ENCODE assay signal across 10 cellular contexts in genomic region chr10:103969857-103970627, GRCh38. TPM values are rescaled to one million over a fixed set of nuclear protein-coding genes. Genes with fewer than 3 reads are reported as not detected.
A peak's percentile ranks its signal among the peaks of the same experiment; 100 is the strongest.
DNase-seq lines count a peak whose midpoint lies in the region; ATAC-seq, FAIRE-seq and TF ChIP-seq lines count a peak whose summit lies in the region.
"Had no signal": no experiment of that assay in that cellular context is flagged by ENCODE, and none has a peak within 500 bp of the region (broad histone marks: within the 10 kb centered on the region; RNA-seq: fewer than 3 reads in every experiment).

No MANE protein-coding gene starts in this region.

- H3K36me3 Mint-ChIP-seq in CD8-positive, alpha-beta memory T cell = peaks cover 3 to 24% (median 5%) of the 10 kb centered on the region in 3 donors

- no peak overlapping the region for H2BK120ac ChIP-seq in neuronal stem cell (ENCODE audit: low read depth, low read length)

- no peak overlapping the region for H4K91ac ChIP-seq in neuronal stem cell (ENCODE audit: low read depth, low read length, poor library complexity)

- no peaks in the 10 kb centered on the region for H3K36me3 ChIP-seq in CD8-positive, alpha-beta memory T cell (ENCODE audit: insufficient read depth, low read length)
- H3K36me3 ChIP-seq in OCI-LY1 (ENCODE audit: insufficient read depth, low read length) (no peaks in the 10 kb centered on the region; the same call in 1 of the 2 replicates), endocrine pancreas (ENCODE audit: control insufficient read depth, insufficient read depth, low read length) (no peaks in the 10 kb centered on the region), pancreas (no peaks in the 10 kb centered on the region), neuronal stem cell (replicated peaks in 1 of 2; ENCODE audit: control insufficient read depth in 2 of 2, insufficient read depth in 2 of 2, low read length in 2 of 2) (no peaks in the 10 kb centered on the region)

- H3K4ac ChIP-seq in neuronal stem cell (ENCODE audit: low read length) = no peak overlapping the region

- no peak overlapping the region for H2BK12ac ChIP-seq in neuronal stem cell (ENCODE audit: low read length)

- no peaks in the 10 kb centered on the region for H3K27me3 ChIP-seq in CD8-positive, alpha-beta memory T cell (ENCODE audit: insufficient read depth, low read length, poor library complexity, severe bottlenecking)
- H3K27me3 ChIP-seq in OCI-LY1 (ENCODE audit: insufficient read depth, low read length) (no peaks in the 10 kb centered on the region), endocrine pancreas (ENCODE audit: control insufficient read depth, insufficient read depth, low read length) (no peaks in the 10 kb centered on the region), pancreas (no peaks in the 10 kb centered on the region), neuronal stem cell (ENCODE audit: control insufficient read depth in 3 of 3, insufficient read depth in 3 of 3, low read depth in 1 of 3, low read length in 3 of 3) (no peaks in the 10 kb centered on the region)

- no peak for FAIRE-seq in pancreas (lab: Jason Lieb, UNC)

- 18 to 23% methylated on average over 2 of the region's 2 CpGs for WGBS in pancreas, 2 donors
- no CpG with 5 or more reads among the region's 2 CpGs for WGBS in neuronal stem cell (ENCODE audit: extremely low coverage in 2 of 2, insufficient read length in 2 of 2, insufficient replicate concordance in 1 of 2), 2 donors

- peaks cover 49% of the 10 kb centered on the region for H3K79me2 ChIP-seq in OCI-LY1 (ENCODE audit: insufficient read depth, low read length)

- ATAC-seq in pancreas = no peak

- intact Hi-C loops in pancreas (cut with DNase I) = no loop called here

- H3K14ac ChIP-seq in neuronal stem cell (ENCODE audit: low read length) = no peak overlapping the region

- H3F3A ChIP-seq in OCI-LY1 (ENCODE audit: insufficient read depth, low read length) = no peaks in the 10 kb centered on the region

- CTCF ChIA-PET in CD8-positive, alpha-beta memory T cell (lab: Charles Lee) = interaction anchor here (0.8 to 1.4 kb wide), 3 partner anchors 13 to 151 kb away, joined by 3 to 5 read pairs (median 4); no protein-coding TSS in a partner anchor

- H3K23ac ChIP-seq in neuronal stem cell (ENCODE audit: low read depth, low read length, poor library complexity) = no peak overlapping the region

- H2AFZ ChIP-seq in OCI-LY1 (ENCODE audit: low read length) (no peak overlapping the region), neuronal stem cell (ENCODE audit: low read length) (no peak overlapping the region)

- no peaks in the 10 kb centered on the region for H4K20me1 ChIP-seq in OCI-LY1 (ENCODE audit: insufficient read depth, low read length)

- peaks cover 39% of the 10 kb centered on the region for H3K4me1 ChIP-seq in CD8-positive, alpha-beta memory T cell (ENCODE audit: insufficient read depth, low read length)
- H3K4me1 ChIP-seq in OCI-LY1 (ENCODE audit: insufficient read depth, low read length, severe bottlenecking) = peaks cover 32% of the 10 kb centered on the region
- H3K4me1 ChIP-seq in endocrine pancreas (ENCODE audit: control insufficient read depth, insufficient read depth, low read length) = peaks cover 16% of the 10 kb centered on the region
- peaks cover 16 to 32% (median 20%) of the 10 kb centered on the region in 3 donors for H3K4me1 ChIP-seq in pancreas
- peaks cover 2 to 10% of the 10 kb centered on the region in 2 donors for H3K4me1 ChIP-seq in neuronal stem cell (ENCODE audit: control insufficient read depth in 2 of 2, insufficient read depth in 1 of 2, low read depth in 1 of 2, low read length in 2 of 2)

- H3K27me3 Mint-ChIP-seq in CD8-positive, alpha-beta memory T cell = no peaks in the 10 kb centered on the region

- H3K27ac Mint-ChIP-seq in CD8-positive, alpha-beta memory T cell = peak overlapping the region; percentile 1 to 94 (median 63)

- POLR2A ChIA-PET in CD8-positive, alpha-beta memory T cell (lab: Charles Lee) = interaction anchor here (1.0 kb wide), 1 partner anchor 13 kb away, joined by 6 read pairs; no protein-coding TSS in a partner anchor

- no peaks in the 10 kb centered on the region for H3K9me3 ChIP-seq in CD8-positive, alpha-beta memory T cell (ENCODE audit: low read length)
- H3K9me3 ChIP-seq in OCI-LY1 (ENCODE audit: low read length) (no peaks in the 10 kb centered on the region), endocrine pancreas (ENCODE audit: control insufficient read depth, low read length) (no peaks in the 10 kb centered on the region), pancreas (no peaks in the 10 kb centered on the region), neuronal stem cell (replicated peaks in 1 of 2; ENCODE audit: control insufficient read depth in 2 of 2, insufficient read depth in 1 of 2, low read depth in 1 of 2, low read length in 2 of 2) (peaks cover 0 to 3% of the 10 kb centered on the region in 2 donors)

- H3K4me3 ChIP-seq in CD8-positive, alpha-beta memory T cell (ENCODE audit: low read length) = peak overlapping the region; percentile 90
- H3K4me3 ChIP-seq in OCI-LY1 (ENCODE audit: low read depth, low read length, poor library complexity, severe bottlenecking) = peak overlapping the region; percentile 81
- peak overlapping the region; percentile 100 for H3K4me3 ChIP-seq in endocrine pancreas (ENCODE audit: control insufficient read depth, insufficient read depth, low read length)
- H3K4me3 ChIP-seq in pancreas = peak overlapping the region in 3 of 4 donors; percentile 76 to 88 (median 79)
- peak overlapping the region in 1 of 2 donors; percentile 95 for H3K4me3 ChIP-seq in neuronal stem cell (ENCODE audit: low read length in 2 of 2)

- no peak overlapping the region for H2BK5ac ChIP-seq in neuronal stem cell (ENCODE audit: low read length)

- peaks cover 3% of the 10 kb centered on the region for H3K79me1 ChIP-seq in neuronal stem cell (ENCODE audit: low read depth, low read length)

- H3K4me1 Mint-ChIP-seq in CD8-positive, alpha-beta memory T cell = peaks cover 55 to 71% (median 68%) of the 10 kb centered on the region in 3 donors

- H2AK5ac ChIP-seq in neuronal stem cell (ENCODE audit: low read depth, low read length) = no peak overlapping the region

- no peak overlapping the region for H3K18ac ChIP-seq in neuronal stem cell (ENCODE audit: low read length)

- H3K4me3 Mint-ChIP-seq in CD8-positive, alpha-beta memory T cell = peak overlapping the region; percentile 91 to 100 (median 94)

- H4K8ac ChIP-seq in neuronal stem cell (ENCODE audit: low read depth, low read length) = no peak overlapping the region

- peak overlapping the region; percentile 58 for H3K9ac ChIP-seq in OCI-LY1 (ENCODE audit: low read length)
- H3K9ac ChIP-seq in endocrine pancreas (ENCODE audit: control insufficient read depth, insufficient read depth, low read length) = peak overlapping the region; percentile 41
- no peak overlapping the region for H3K9ac ChIP-seq in neuronal stem cell (ENCODE audit: low read depth, low read length, poor library complexity)

- peak overlapping the region; percentile 13 for H3K27ac ChIP-seq in CD8-positive, alpha-beta memory T cell (ENCODE audit: low read depth, low read length)
- H3K27ac ChIP-seq in OCI-LY1 (ENCODE audit: low read depth, low read length, poor library complexity, severe bottlenecking) (peak overlapping the region; percentile 20), pancreas (no peak overlapping the region), neuronal stem cell (replicated peaks; ENCODE audit: low read length) (no peak overlapping the region)

- H3K9me3 Mint-ChIP-seq in CD8-positive, alpha-beta memory T cell = no peaks in the 10 kb centered on the region

- H2BK15ac ChIP-seq in neuronal stem cell (ENCODE audit: low read length) = no peak overlapping the region

- TF ChIP-seq CTCF in OCI-LY1 (IDR thresholded peaks at IDR 0.05; ENCODE audit: low read length) = no peak
- TF ChIP-seq CTCF in pancreas (IDR thresholded peaks at IDR 0.05) = no peak

- H3K4me2 ChIP-seq in OCI-LY1 (ENCODE audit: low read length) (peak overlapping the region; percentile 99), neuronal stem cell (ENCODE audit: insufficient read depth, low read length, poor library complexity, severe bottlenecking) (no peak overlapping the region)

- no peak for DNase-seq in CD8-positive, alpha-beta memory T cell
- DNase-seq in pancreas = no peak
- no peak for DNase-seq in NCI-H128 (lab: John Stamatoyannopoulos, UW; ENCODE audit: unreplicated experiment)
- DNase-seq in neuronal stem cell (ENCODE audit: low spot score) = no peak
- no peak for DNase-seq in DMS153 (lab: John Stamatoyannopoulos, UW)
- no peak for DNase-seq in NCI-H2107 treated with DMSO at 0.1 percent for 48 hours (lab: John Stamatoyannopoulos, UW; ENCODE audit: unreplicated experiment)
- DNase-seq: NCI-H2227 treated with DMSO at 0.1 percent for 48 hours; stimulated activated naive CD4-positive, alpha-beta T cell had no signal

- H3K9me2 ChIP-seq in OCI-LY1 (ENCODE audit: low read depth, low read length) = no peaks in the 10 kb centered on the region

RNA-seq across cellular contexts. Expression of gene SLK, which starts 3.1 kb away (rescaled TPM):
- 10 to 100 TPM; 23.7 to 24.8 TPM for total RNA-seq in CD8-positive, alpha-beta memory T cell
- polyA plus RNA-seq in CD8-positive, alpha-beta memory T cell = 15.8 TPM
- 10 to 100 TPM; 11.5 to 20.1 (median 14.6) TPM for total RNA-seq in pancreas
- 10 to 100 TPM in 1 of 2 donors, 1 to 10 TPM in 1; 6.0 to 12.6 TPM for polyA plus RNA-seq in pancreas
- 19.3 TPM for polyA plus RNA-seq in neuronal stem cell (2013, experiment 1 of 2)
- polyA plus RNA-seq in neuronal stem cell (2013, experiment 2 of 2) = 19.4 TPM

RNA-seq across cellular contexts. Expression of gene STN1, which starts 52.1 kb away (rescaled TPM):
- 10 to 100 TPM; 23.6 to 24.5 TPM for total RNA-seq in CD8-positive, alpha-beta memory T cell
- polyA plus RNA-seq in CD8-positive, alpha-beta memory T cell = 101 TPM
- total RNA-seq in pancreas = 10 to 100 TPM; 11.9 to 15.9 (median 13.8) TPM
- 10 to 100 TPM in 1 of 2 donors, 1 to 10 TPM in 1; 7.0 to 11.9 TPM for polyA plus RNA-seq in pancreas
- 17.4 TPM for polyA plus RNA-seq in neuronal stem cell (2013, experiment 1 of 2)
- polyA plus RNA-seq in neuronal stem cell (2013, experiment 2 of 2) = 16.7 TPM

Comparison
In these comparisons a context has a peak if more than half of its experiments do, and no peak if none do; other contexts are left out.
1. H3K27ac ChIP-seq: peak in CD8-positive, alpha-beta memory T cell (single experiment) and OCI-LY1 (single experiment); none in pancreas (0 of 4) and neuronal stem cell (single experiment).